Comparison of ENCODE assay signal across 21 cellular contexts in the genomic region with DNA sequence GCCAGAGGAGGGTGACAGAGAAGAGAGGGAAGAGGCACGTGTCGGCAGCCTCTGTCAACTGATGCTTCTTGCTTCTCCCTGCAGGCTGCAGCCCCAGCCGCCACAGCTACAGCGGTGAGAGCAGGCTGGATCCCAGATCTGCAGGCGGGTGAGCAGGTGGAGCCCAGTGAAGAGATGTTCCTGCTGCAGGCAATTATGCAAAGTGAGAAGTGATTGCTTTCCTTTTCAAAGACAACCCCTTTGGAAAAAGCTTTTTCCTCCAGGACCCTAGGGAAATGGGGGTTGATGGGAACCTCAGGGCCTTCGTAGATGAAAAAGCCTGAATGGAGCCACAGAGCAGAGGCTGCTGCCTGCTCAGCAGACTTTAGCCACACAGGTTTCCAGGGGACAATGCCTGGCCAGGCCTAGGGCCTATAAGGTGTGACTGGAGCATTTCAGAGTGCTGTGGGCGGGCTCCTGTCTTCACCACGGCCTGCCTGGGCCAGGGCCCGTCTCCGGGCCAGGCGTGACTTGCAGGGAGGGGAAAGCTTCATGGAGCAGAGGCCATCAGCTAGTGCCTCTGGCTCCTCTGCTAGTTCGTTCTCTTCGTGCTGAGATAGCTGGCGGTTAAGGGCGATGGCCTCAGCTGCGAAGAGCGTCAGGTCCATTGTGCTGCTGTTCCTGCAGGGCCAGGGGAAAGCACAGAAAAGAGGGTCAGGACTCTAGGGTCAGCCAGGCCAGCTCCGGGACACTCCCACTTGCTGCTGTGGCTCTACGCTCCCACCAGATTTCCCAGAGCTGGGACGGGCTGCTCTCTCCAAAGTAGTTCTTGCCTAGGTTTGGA. TPM values are rescaled to one million over a fixed set of nuclear protein-coding genes. Genes with fewer than 3 reads are reported as not detected.
DNase-seq lines count a peak whose midpoint lies in the region; ATAC-seq and TF ChIP-seq lines count a peak whose summit lies in the region.
"Had no signal": no experiment of that assay in that cellular context is flagged by ENCODE, and none has a peak within 500 bp of the region (broad histone marks: within the 10 kb centered on the region; RNA-seq: fewer than 3 reads in every experiment).

No MANE protein-coding gene starts in this region.

- no peaks in the 10 kb centered on the region for H3K9me3 Mint-ChIP-seq in nephron progenitor cell
- H3K9me3 Mint-ChIP-seq: activated CD4-positive, alpha-beta T cell treated with anti-CD3 and anti-CD28 coated beads, Interleukin-2, amount 10 ng/mL, durations not matched to agents 24 days and 14 days; immature natural killer cell; nephron had no signal

- peak overlapping the region; percentile 21 for H3K4me3 Mint-ChIP-seq in nephron progenitor cell
- H3K4me3 Mint-ChIP-seq: activated CD4-positive, alpha-beta T cell treated with anti-CD3 and anti-CD28 coated beads, Interleukin-2, amount 10 ng/mL, durations not matched to agents 24 days and 14 days; immature natural killer cell; nephron had no signal

- H3K27ac ChIP-seq in vagina, result no peak overlapping the region
- H3K27ac ChIP-seq: sigmoid colon, thoracic aorta had no signal

- intact Hi-C loops in vagina (cut with DNase I), result no loop called here

- H3K9me3 ChIP-seq in vagina, result no peaks in the 10 kb centered on the region
- H3K9me3 ChIP-seq: sigmoid colon, thoracic aorta had no signal

- DNase-seq in DMS153 treated with DMSO at 0.1 percent for 48 hours (lab: John Stamatoyannopoulos, UW; ENCODE audit: unreplicated experiment) (peak; percentile 31), NCI-H1105 treated with DMSO at 0.1 percent for 48 hours (lab: John Stamatoyannopoulos, UW) (peak; percentile 27), SK-N-DZ (ENCODE audit: low spot score) (peak; percentile 38), nephron progenitor cell (no peak), SHP77 (lab: John Stamatoyannopoulos, UW) (no peak), vagina (ENCODE audit: extremely low spot score in 2 of 2) (no peak), HPDE6-E6E7 (ENCODE audit: extremely low spot score) (no peak)
- DNase-seq: activated CD4-positive, alpha-beta T cell treated with anti-CD3 and anti-CD28 coated beads, Interleukin-2, amount 10 ng/mL, durations not matched to agents 24 days and 14 days; amniotic stem cell; immature natural killer cell; NCI-H226; sigmoid colon; stimulated activated CD4-positive, alpha-beta T cell treated with anti-CD3 and anti-CD28 coated beads, Interleukin-2, amount 100 ng/mL, for 48 hours; stimulated activated CD8-positive, alpha-beta memory T cell treated with anti-CD3 and anti-CD28 coated beads, Interleukin-4, amount 100 ng/mL, for 48 hours had no signal

- H3K4me1 ChIP-seq in vagina, result no peaks in the 10 kb centered on the region
- H3K4me1 ChIP-seq: sigmoid colon had no signal

- H3K4me1 Mint-ChIP-seq in nephron progenitor cell, result peaks cover 19% of the 10 kb centered on the region
- H3K4me1 Mint-ChIP-seq: activated CD4-positive, alpha-beta T cell treated with anti-CD3 and anti-CD28 coated beads, Interleukin-2, amount 10 ng/mL, durations not matched to agents 24 days and 14 days; immature natural killer cell; nephron had no signal

- H3K36me3 Mint-ChIP-seq in nephron progenitor cell (ENCODE audit: low read depth), result peaks cover 6% of the 10 kb centered on the region

- no peaks in the 10 kb centered on the region for H3K27me3 ChIP-seq in vagina
- H3K27me3 ChIP-seq: sigmoid colon had no signal

- H3K27ac Mint-ChIP-seq in nephron progenitor cell, result no peak overlapping the region
- H3K27ac Mint-ChIP-seq: activated CD4-positive, alpha-beta T cell treated with anti-CD3 and anti-CD28 coated beads, Interleukin-2, amount 10 ng/mL, durations not matched to agents 24 days and 14 days; nephron had no signal

- H3K36me3 ChIP-seq in vagina, result peaks cover 0 to 48% of the 10 kb centered on the region in 2 donors

- no peak for ATAC-seq in GM18498 (IDR thresholded peaks at IDR 0.05; ENCODE audit: unreplicated experiment)

- peaks cover 17% of the 10 kb centered on the region for H3K27me3 Mint-ChIP-seq in nephron progenitor cell (ENCODE audit: low read depth, poor library complexity)
- H3K27me3 Mint-ChIP-seq: activated CD4-positive, alpha-beta T cell treated with anti-CD3 and anti-CD28 coated beads, Interleukin-2, amount 10 ng/mL, durations not matched to agents 24 days and 14 days had no signal

- no peak for TF ChIP-seq CTCF in nephron progenitor cell (IDR thresholded peaks at IDR 0.05)
- TF ChIP-seq CTCF in vagina (IDR thresholded peaks at IDR 0.05), result no peak

- H3K4me3 ChIP-seq in vagina, result no peak overlapping the region
- H3K4me3 ChIP-seq: sigmoid colon, thoracic aorta had no signal

- no peak for TF ChIP-seq POLR2A in vagina (IDR thresholded peaks at IDR 0.05)

RNA-seq across cellular contexts. Expression of gene KNCN, which starts 6.9 kb away (rescaled TPM):
- polyA plus RNA-seq in SK-N-DZ (2014; cell fraction: cytosol; rRNA removed), result not detected in 2 replicates
- not detected in 2 replicates for polyA plus RNA-seq in SK-N-DZ (2014; cell fraction: nucleus; rRNA removed)
- total RNA-seq in vagina, result not detected
- total RNA-seq: activated CD4-positive, alpha-beta T cell treated with anti-CD3 and anti-CD28 coated beads, Interleukin-2, amount 10 ng/mL, durations not matched to agents 24 days and 14 days; epithelial cell of proximal tubule; glomerular endothelial cell; OCI-LY7; sigmoid colon; SK-MEL-5; thoracic aorta had no signal
- polyA plus RNA-seq: immature natural killer cell, sigmoid colon had no signal

RNA-seq across cellular contexts. Expression of gene MKNK1, which starts 45.7 kb away (rescaled TPM):
- polyA plus RNA-seq in SK-N-DZ (2014; cell fraction: cytosol; rRNA removed), result 8.6 and 10.1 TPM in 2 replicates
- 11.6 and 18.1 TPM in 2 replicates for polyA plus RNA-seq in SK-N-DZ (2014; cell fraction: nucleus; rRNA removed)
- total RNA-seq in vagina, result 55.5 TPM

RNA-seq across cellular contexts. Expression of gene MOB3C, which starts 58.3 kb away (rescaled TPM):
- 0.55 and 2.5 TPM in 2 replicates for polyA plus RNA-seq in SK-N-DZ (2014; cell fraction: cytosol; rRNA removed)
- 0.57 and 1.0 TPM in 2 replicates for polyA plus RNA-seq in SK-N-DZ (2014; cell fraction: nucleus; rRNA removed)
- 33.9 TPM for total RNA-seq in vagina

Comparison
In these comparisons a context has a peak if more than half of its experiments do, and no peak if none do; other contexts are left out.
1. DNase-seq: peak in DMS153 treated with DMSO at 0.1 percent for 48 hours (single experiment), NCI-H1105 treated with DMSO at 0.1 percent for 48 hours (single experiment) and SK-N-DZ (single experiment); none in nephron progenitor cell (single experiment), SHP77 (0 of 2), vagina (0 of 2) and HPDE6-E6E7 (single experiment).